ENCODE assay signal across 25 cellular contexts in the genomic region with DNA sequence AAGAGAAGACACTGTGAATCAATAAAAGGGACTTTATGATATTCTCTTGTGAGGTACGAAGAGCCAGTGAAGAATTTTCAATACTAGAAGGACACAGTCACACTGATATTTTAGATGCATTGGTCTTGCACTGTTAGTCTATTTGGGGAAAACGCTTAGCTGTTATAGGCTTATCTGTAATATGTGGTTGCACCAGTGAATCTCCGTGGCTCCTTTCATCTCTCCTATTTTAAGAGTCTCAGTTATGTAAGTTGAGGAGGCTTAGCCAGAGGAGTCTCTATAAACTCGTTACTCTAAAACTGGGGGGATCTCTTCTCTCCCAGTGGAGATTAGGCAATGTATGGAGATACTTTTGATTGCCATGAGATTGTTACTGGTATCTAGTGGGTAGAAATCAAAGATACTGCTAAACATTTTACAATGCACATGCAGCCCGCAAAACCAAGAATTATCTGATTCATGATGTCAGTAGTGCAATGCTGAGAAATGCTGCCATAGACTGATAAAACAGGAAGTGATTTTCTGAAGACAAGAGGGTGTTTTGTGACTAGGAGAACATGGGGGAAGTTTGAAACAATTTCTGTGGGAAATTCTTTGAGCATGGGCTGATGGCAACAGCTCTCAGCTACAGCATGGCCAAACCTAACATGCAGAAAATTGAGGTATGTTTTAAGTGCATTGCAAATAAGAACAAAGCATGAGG.
"Had no signal": no experiment of that assay in that cellular context is flagged by ENCODE, and none has a peak within 500 bp of the region (broad histone marks: within the 10 kb centered on the region; RNA-seq: fewer than 3 reads in every experiment).

No MANE protein-coding gene starts in this region.

- H3K9ac ChIP-seq: KMS-11 had no signal

- H3K36me3 ChIP-seq: MG63, SJSA1 had no signal

- H3K4me3 ChIP-seq: K562, MG63, SJSA1, SK-N-MC had no signal

- H3K4me2 ChIP-seq: KMS-11 had no signal

- H3K9me3 ChIP-seq: MG63, SJSA1 had no signal

- DNase-seq: IMR-90; MG63; NCI-H1092; NCI-H1105 treated with DMSO at 0.1 percent for 48 hours; NCI-H1417 treated with DMSO at 0.1 percent for 48 hours; NCI-H146; NCI-H1694 treated with DMSO at 0.1 percent for 48 hours; NCI-H2029; NCI-H2081 treated with DMSO at 0.1 percent for 48 hours; NCI-H2171; NCI-H226; NCI-H446; NCI-H510A; NCI-H524 treated with DMSO at 0.1 percent for 48 hours; NCI-H69; NK-92 treated with Interleukin-12 subunit alpha and Interleukin-12 subunit beta, amount 100 ng/mL, for 24 hours; Right ventricle myocardium superior; RPMI8226; SIG-M5 had no signal

- FAIRE-seq: HepG2, K562, RCC 7860 had no signal

- H3K27ac ChIP-seq: KMS-11, SJSA1, SK-N-MC had no signal

- H3K4me1 ChIP-seq: SJSA1 had no signal

- ATAC-seq: HepG2, K562 had no signal

- H3K27me3 ChIP-seq: MG63, SJSA1 had no signal
